ENCODE assay signal across 8 cellular contexts in genomic region chr12:111313833-111314259, GRCh38. TPM values are rescaled to one million over a fixed set of nuclear protein-coding genes. Genes with fewer than 3 reads are reported as not detected.
DNase-seq lines count a peak whose midpoint lies in the region; ATAC-seq and TF ChIP-seq lines count a peak whose summit lies in the region.

No MANE protein-coding gene starts in this region.

- DNase-seq in Caki2 (ENCODE audit: low read depth): peak; percentile 13
- peak; percentile 46 for DNase-seq in RPMI7951 (ENCODE audit: low read depth)
- peak; percentile 64 for DNase-seq in activated T-helper 9 cell treated with anti-CD3 and anti-CD28 coated beads, Interleukin-2, amount 50 U/mL, for 16 hours (ENCODE audit: low read depth)
- DNase-seq in foreskin melanocyte: peak; percentile 38
- DNase-seq in omental fat pad (ENCODE audit: low spot score): peak; percentile 58
- peak; percentile 77 for DNase-seq in testis

- 4% methylated on average over 8 of the region's 8 CpGs for WGBS in testis, 2 donors

- intact Hi-C loops in testis (cut with DNase I; ENCODE audit: low total_unique reads): no loop called here

- H3K9ac ChIP-seq in KMS-11: no peak overlapping the region

- no peaks in the 10 kb centered on the region for H3K9me3 ChIP-seq in testis

- no peak overlapping the region for H3K4me2 ChIP-seq in KMS-11

- TF ChIP-seq POLR2A in testis (IDR thresholded peaks at IDR 0.05): no peak

- no peaks in the 10 kb centered on the region for H4K20me1 ChIP-seq in KMS-11 (ENCODE audit: insufficient read depth)

- H3K27ac ChIP-seq in KMS-11 (no peak overlapping the region), testis (no peak overlapping the region)

- TF ChIP-seq CTCF in KMS-11 (conservative IDR thresholded peaks at IDR 0.05; ENCODE audit: low read depth, low read length) (peak; percentile 92), omental fat pad (IDR thresholded peaks at IDR 0.05) (peak in 2 of 3 donors; percentile 49 to 88), testis (IDR thresholded peaks at IDR 0.05) (peak; percentile 94 to 98 (median 94))

- in situ Hi-C loops in Caki2 (cut with HindIII; ENCODE audit: low pct_unique_long_range_greater_than_20kb, low sequenced_read_pairs): no loop called here

- H3K27me3 ChIP-seq in KMS-11 (ENCODE audit: insufficient read depth, low read depth): no peaks in the 10 kb centered on the region
- H3K27me3 ChIP-seq in testis: no peaks in the 10 kb centered on the region

- peak overlapping the region; percentile 34; the same call in 1 of the 2 replicates for H2AFZ ChIP-seq in KMS-11 (ENCODE audit: low read depth)

- ATAC-seq in omental fat pad (ENCODE audit: low FRiP score) (peak; percentile 60), GM21381 (IDR thresholded peaks at IDR 0.05; ENCODE audit: unreplicated experiment) (no peak)

- H3K4me3 ChIP-seq in KMS-11 (IDR thresholded peaks at IDR 0.05; ENCODE audit: insufficient read depth, low read depth, low read length) (no peak overlapping the region), testis (no peak overlapping the region)

- H3K4me1 ChIP-seq in KMS-11 (ENCODE audit: low read depth, poor library complexity, severe bottlenecking) (peaks cover 9% of the 10 kb centered on the region), testis (no peaks in the 10 kb centered on the region)

- no peaks in the 10 kb centered on the region for H3K36me3 ChIP-seq in KMS-11 (ENCODE audit: insufficient read depth)
- no peaks in the 10 kb centered on the region for H3K36me3 ChIP-seq in testis (ENCODE audit: low read depth, missing control alignments)

- no peaks in the 10 kb centered on the region for H3K79me2 ChIP-seq in KMS-11 (ENCODE audit: insufficient read depth, low read depth)

RNA-seq across cellular contexts. Expression of gene PHETA1, which starts 55.0 kb away (rescaled TPM):
- total RNA-seq in Caki2 (2014; rRNA removed; shearing (Covaris generic); ENCODE audit: low replicate concordance): 7.3 and 33.3 TPM in 2 replicates
- total RNA-seq in RPMI7951 (2014; rRNA removed; shearing (Covaris generic)): 2.3 and 6.8 TPM in 2 replicates
- total RNA-seq in omental fat pad (10 to 100 TPM in 1 of 4 donors, 1 to 10 TPM in 3; 5.5 to 14.6 (median 8.9) TPM), testis (10 to 100 TPM; 16.1 to 27.2 TPM)
- polyA plus RNA-seq in testis (ENCODE audit: insufficient read depth, low read depth, low replicate concordance): 13.7 TPM

Comparison
In these comparisons a context has a peak if more than half of its experiments do, and no peak if none do; other contexts are left out.
1. DNase-seq: peak in every context shown above with its lines; median percentile 77 in testis; 64 in activated T-helper 9 cell treated with anti-CD3 and anti-CD28 coated beads, Interleukin-2, amount 50 U/mL, for 16 hours; 58 in omental fat pad; 46 in RPMI7951; 38 in foreskin melanocyte; 13 in Caki2.